2 cellular contexts compared by ENCODE assay signal in the genomic region with DNA sequence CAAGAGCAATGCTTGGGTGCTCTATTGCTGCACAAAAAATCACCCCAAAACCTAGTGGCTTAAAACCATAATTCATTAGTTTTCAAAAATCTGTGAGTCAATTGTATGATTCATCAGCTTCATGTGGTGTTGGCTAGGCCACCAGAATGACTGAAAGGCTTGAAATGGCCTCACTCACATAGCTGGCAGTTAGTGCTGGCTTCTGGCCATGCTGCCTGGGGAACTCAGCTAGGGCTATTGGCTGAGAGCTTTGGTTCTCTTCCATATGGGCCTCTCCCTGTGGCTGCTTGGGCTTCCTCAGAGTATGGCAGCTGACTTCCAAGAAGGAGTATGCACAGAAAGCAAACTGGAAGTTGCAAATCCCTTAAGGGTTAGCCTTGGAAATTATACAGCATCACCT.
TF ChIP-seq lines count a peak whose summit lies in the region.

No MANE protein-coding gene starts in this region.

TF ChIP-seq in Ishikawa, 13 proteins besides CTCF, POLR2A, EP300 and RAD21 (continued from another document):
- no peak for TF ChIP-seq EGR1 (IDR thresholded peaks at IDR 0.05)
- TF ChIP-seq TCF12 (IDR thresholded peaks at IDR 0.05; ENCODE audit: low read depth) = peak; percentile 53; the same call in 1 of the 2 replicates

TF ChIP-seq in GM23338, 12 proteins besides CTCF, POLR2A, EP300 and RAD21 (continued from another document):
- TF ChIP-seq, protein P1, sequence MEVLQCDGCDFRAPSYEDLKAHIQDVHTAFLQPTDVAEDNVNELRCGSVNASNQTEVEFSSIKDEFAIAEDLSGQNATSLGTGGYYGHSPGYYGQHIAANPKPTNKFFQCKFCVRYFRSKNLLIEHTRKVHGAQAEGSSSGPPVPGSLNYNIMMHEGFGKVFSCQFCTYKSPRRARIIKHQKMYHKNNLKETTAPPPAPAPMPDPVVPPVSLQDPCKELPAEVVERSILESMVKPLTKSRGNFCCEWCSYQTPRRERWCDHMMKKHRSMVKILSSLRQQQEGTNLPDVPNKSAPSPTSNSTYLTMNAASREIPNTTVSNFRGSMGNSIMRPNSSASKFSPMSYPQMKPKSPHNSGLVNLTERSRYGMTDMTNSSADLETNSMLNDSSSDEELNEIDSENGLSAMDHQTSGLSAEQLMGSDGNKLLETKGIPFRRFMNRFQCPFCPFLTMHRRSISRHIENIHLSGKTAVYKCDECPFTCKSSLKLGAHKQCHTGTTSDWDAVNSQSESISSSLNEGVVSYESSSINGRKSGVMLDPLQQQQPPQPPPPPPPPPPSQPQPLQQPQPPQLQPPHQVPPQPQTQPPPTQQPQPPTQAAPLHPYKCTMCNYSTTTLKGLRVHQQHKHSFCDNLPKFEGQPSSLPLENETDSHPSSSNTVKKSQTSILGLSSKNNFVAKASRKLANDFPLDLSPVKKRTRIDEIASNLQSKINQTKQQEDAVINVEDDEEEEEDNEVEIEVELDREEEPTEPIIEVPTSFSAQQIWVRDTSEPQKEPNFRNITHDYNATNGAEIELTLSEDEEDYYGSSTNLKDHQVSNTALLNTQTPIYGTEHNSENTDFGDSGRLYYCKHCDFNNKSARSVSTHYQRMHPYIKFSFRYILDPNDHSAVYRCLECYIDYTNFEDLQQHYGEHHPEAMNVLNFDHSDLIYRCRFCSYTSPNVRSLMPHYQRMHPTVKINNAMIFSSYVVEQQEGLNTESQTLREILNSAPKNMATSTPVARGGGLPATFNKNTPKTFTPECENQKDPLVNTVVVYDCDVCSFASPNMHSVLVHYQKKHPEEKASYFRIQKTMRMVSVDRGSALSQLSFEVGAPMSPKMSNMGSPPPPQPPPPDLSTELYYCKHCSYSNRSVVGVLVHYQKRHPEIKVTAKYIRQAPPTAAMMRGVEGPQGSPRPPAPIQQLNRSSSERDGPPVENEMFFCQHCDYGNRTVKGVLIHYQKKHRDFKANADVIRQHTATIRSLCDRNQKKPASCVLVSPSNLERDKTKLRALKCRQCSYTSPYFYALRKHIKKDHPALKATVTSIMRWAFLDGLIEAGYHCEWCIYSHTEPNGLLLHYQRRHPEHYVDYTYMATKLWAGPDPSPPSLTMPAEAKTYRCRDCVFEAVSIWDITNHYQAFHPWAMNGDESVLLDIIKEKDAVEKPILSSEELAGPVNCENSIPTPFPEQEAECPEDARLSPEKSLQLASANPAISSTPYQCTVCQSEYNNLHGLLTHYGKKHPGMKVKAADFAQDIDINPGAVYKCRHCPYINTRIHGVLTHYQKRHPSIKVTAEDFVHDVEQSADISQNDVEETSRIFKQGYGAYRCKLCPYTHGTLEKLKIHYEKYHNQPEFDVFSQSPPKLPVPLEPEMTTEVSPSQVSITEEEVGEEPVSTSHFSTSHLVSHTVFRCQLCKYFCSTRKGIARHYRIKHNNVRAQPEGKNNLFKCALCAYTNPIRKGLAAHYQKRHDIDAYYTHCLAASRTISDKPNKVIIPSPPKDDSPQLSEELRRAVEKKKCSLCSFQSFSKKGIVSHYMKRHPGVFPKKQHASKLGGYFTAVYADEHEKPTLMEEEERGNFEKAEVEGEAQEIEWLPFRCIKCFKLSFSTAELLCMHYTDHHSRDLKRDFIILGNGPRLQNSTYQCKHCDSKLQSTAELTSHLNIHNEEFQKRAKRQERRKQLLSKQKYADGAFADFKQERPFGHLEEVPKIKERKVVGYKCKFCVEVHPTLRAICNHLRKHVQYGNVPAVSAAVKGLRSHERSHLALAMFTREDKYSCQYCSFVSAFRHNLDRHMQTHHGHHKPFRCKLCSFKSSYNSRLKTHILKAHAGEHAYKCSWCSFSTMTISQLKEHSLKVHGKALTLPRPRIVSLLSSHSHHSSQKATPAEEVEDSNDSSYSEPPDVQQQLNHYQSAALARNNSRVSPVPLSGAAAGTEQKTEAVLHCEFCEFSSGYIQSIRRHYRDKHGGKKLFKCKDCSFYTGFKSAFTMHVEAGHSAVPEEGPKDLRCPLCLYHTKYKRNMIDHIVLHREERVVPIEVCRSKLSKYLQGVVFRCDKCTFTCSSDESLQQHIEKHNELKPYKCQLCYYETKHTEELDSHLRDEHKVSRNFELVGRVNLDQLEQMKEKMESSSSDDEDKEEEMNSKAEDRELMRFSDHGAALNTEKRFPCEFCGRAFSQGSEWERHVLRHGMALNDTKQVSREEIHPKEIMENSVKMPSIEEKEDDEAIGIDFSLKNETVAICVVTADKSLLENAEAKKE (CRISPR knock-in tag; IDR thresholded peaks at IDR 0.05) = no peak
- TF ChIP-seq ETS1 (IDR thresholded peaks at IDR 0.05) (no peak), EZH2phosphoT487 (IDR thresholded peaks at IDR 0.05; ENCODE audit: unreplicated experiment) (no peak), EZH2 (IDR thresholded peaks at IDR 0.05; ENCODE audit: low read depth, unreplicated experiment) (no peak), NANOG (IDR thresholded peaks at IDR 0.05; ENCODE audit: borderline replicate concordance) (no peak), ZNF114 (CRISPR knock-in tag; IDR thresholded peaks at IDR 0.05) (no peak), JUNB (IDR thresholded peaks at IDR 0.05; ENCODE audit: unreplicated experiment) (no peak), REST (IDR thresholded peaks at IDR 0.05; ENCODE audit: unreplicated experiment) (no peak), POLR2AphosphoS5 (IDR thresholded peaks at IDR 0.05; ENCODE audit: low read depth) (no peak)
